In the genomic region with DNA sequence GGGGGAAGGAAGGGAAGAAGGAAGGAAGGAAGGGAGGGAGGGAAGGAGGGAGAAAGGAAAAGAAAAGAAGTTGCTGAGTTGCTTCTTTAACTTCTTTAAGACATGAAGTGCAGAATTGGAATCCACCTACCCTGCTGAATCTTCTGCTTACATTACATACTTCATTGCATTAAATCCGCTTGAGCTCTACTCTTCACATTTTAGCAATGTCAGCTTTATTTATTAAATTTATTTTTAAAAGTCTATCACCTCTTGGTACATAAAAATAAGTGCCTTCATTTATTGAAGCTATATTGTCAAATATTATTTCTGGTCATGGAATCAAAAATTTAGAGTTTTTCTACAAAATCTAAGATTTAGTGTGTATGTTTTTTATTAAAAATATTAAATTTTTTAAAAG, we compare ENCODE assay signal across 30 cellular contexts.
"Had no signal": no experiment of that assay in that cellular context is flagged by ENCODE, and none has a peak within 500 bp of the region (broad histone marks: within the 10 kb centered on the region; RNA-seq: fewer than 3 reads in every experiment).

No MANE protein-coding gene starts in this region.

- H3K27ac ChIP-seq: neutrophil, parathyroid adenoma, psoas muscle, skin epidermis, spleen, thoracic aorta, thyroid gland, tibial nerve, upper lobe of left lung, vagina had no signal

- H2AFZ ChIP-seq: parathyroid adenoma had no signal

- H3K9me3 ChIP-seq: neutrophil, psoas muscle, spleen, thoracic aorta, thyroid gland, upper lobe of left lung, vagina had no signal

- H3K36me3 ChIP-seq: neutrophil, spleen, thoracic aorta, thyroid gland, tibial nerve, upper lobe of left lung, vagina had no signal

- H3K4me3 ChIP-seq: psoas muscle, skin epidermis, smooth muscle cell, spleen, thoracic aorta, thyroid gland, tibial nerve, upper lobe of left lung, vagina had no signal

- FAIRE-seq: urothelium cell line had no signal

- H3K4me2 ChIP-seq: smooth muscle cell had no signal

- H3K27me3 ChIP-seq: neutrophil, spleen, thyroid gland, tibial nerve, upper lobe of left lung, vagina had no signal

- H3K4me1 ChIP-seq: parathyroid adenoma, psoas muscle, spleen, thyroid gland, tibial nerve, upper lobe of left lung, vagina had no signal

- H3K9ac ChIP-seq: parathyroid adenoma had no signal

- ATAC-seq: naive thymus-derived CD8-positive, alpha-beta T cell; natural killer cell treated with Interleukin-12 subunit alpha and Interleukin-12 subunit beta and Interleukin-15 and Interleukin-18, amount 100 ng/mL, for 72 hours; psoas muscle; right cardiac atrium; sciatic nerve; stimulated activated memory B cell treated with anti-CD40 and anti-IgM and Interleukin-4, amounts not matched to agents 10 μg/mL and 1 μg/mL and 100 μg/mL, for 72 hours; stimulated activated naive CD8-positive, alpha-beta T cell treated with anti-CD3 and anti-CD28 coated beads, Interleukin-15, amount 100 ng/mL, for 72 hours; stimulated activated naive CD8-positive, alpha-beta T cell treated with anti-CD3 and anti-CD28 coated beads, Interleukin-15, Interleukin-2, amounts not matched to agents 100 U/mL and 50 U/mL, for 24 hours had no signal

- DNase-seq: naive thymus-derived CD8-positive, alpha-beta T cell; nephron progenitor cell; nucleus accumbens; posterior cingulate gyrus; psoas muscle; right cardiac atrium; spleen; stimulated activated CD4-positive, alpha-beta T cell treated with anti-CD3 and anti-CD28 coated beads, Interleukin-12 subunit alpha, Interleukin-12 subunit beta, amount 100 ng/mL, for 4 hours; stimulated activated CD4-positive, alpha-beta T cell treated with anti-CD3 and anti-CD28 coated beads, Interleukin-1b, Interleukin-23, amount 100 ng/mL, for 48 hours; stimulated activated CD4-positive, alpha-beta T cell treated with anti-CD3 and anti-CD28 coated beads, Interleukin-4, amount 100 ng/mL, for 1 hour; stimulated activated CD4-positive, alpha-beta T cell treated with anti-CD3 and anti-CD28 coated beads, Interleukin-4, amount 100 ng/mL, for 4 hours; stimulated activated CD8-positive, alpha-beta memory T cell treated with anti-CD3 and anti-CD28 coated beads, Interleukin-4, amount 100 ng/mL, for 48 hours; stimulated activated naive CD4-positive, alpha-beta T cell; stimulated activated naive CD8-positive, alpha-beta T cell treated with anti-CD3 and anti-CD28 coated beads, Interleukin-15, amount 100 ng/mL, for 72 hours; stimulated activated naive CD8-positive, alpha-beta T cell treated with anti-CD3 and anti-CD28 coated beads, Interleukin-15, Interleukin-2, amounts not matched to agents 100 U/mL and 50 U/mL, for 24 hours; substantia nigra; thyroid gland; trophoblast cell; upper lobe of left lung had no signal

- H3K79me2 ChIP-seq: parathyroid adenoma had no signal
